12 cellular contexts compared by ENCODE assay signal in genomic region chr14:63134801-63135200, GRCh38.
DNase-seq lines count a peak whose midpoint lies in the region; ATAC-seq and TF ChIP-seq lines count a peak whose summit lies in the region.
"Had no signal": no experiment of that assay in that cellular context is flagged by ENCODE, and none has a peak within 500 bp of the region (broad histone marks: within the 10 kb centered on the region; RNA-seq: fewer than 3 reads in every experiment).

No MANE protein-coding gene starts in this region.

- H3K4me3 Mint-ChIP-seq in mesothelial cell of epicardium = no peak overlapping the region
- no peak overlapping the region for H3K4me3 Mint-ChIP-seq in activated naive CD8-positive, alpha-beta T cell treated with anti-CD3 and anti-CD28 coated beads for 36 hours

- peak; percentile 23 for DNase-seq in GM03348 (ENCODE audit: low spot score)
- DNase-seq in NCI-H1694 (lab: John Stamatoyannopoulos, UW) = peak; percentile 5
- DNase-seq in astrocyte of the cerebellum (ENCODE audit: low read depth) = peak; percentile 4
- no peak for DNase-seq in mesothelial cell of epicardium (ENCODE audit: low spot score in 2 of 2, unreplicated experiment in 2 of 2)
- no peak for DNase-seq in activated naive CD8-positive, alpha-beta T cell treated with anti-CD3 and anti-CD28 coated beads for 36 hours
- no peak for DNase-seq in activated naive CD4-positive, alpha-beta T cell treated with Interleukin-2 at 50 U/mL for 16 hours
- no peak for DNase-seq in AML-193 (lab: John Stamatoyannopoulos, UW)
- DNase-seq: activated CD4-positive, alpha-beta T cell treated with anti-CD3 and anti-CD28 coated beads, Interleukin-2, amount 50 U/mL, for 1 hour; left ventricle myocardium inferior; NCI-H1930; stimulated activated CD4-positive, alpha-beta T cell treated with anti-CD3 and anti-CD28 coated beads, Interleukin-2, amount 100 ng/mL, for 24 hours had no signal

- peaks cover 7% of the 10 kb centered on the region for H3K9me3 Mint-ChIP-seq in mesothelial cell of epicardium
- H3K9me3 Mint-ChIP-seq in activated naive CD8-positive, alpha-beta T cell treated with anti-CD3 and anti-CD28 coated beads for 36 hours = no peaks in the 10 kb centered on the region

- no peak overlapping the region for H3K4me3 ChIP-seq in astrocyte of the cerebellum (ENCODE audit: low read depth, low read length)
- H3K4me3 ChIP-seq: left ventricle myocardium inferior had no signal

- no peak overlapping the region for H3K27ac Mint-ChIP-seq in mesothelial cell of epicardium
- no peak overlapping the region for H3K27ac Mint-ChIP-seq in activated naive CD8-positive, alpha-beta T cell treated with anti-CD3 and anti-CD28 coated beads for 36 hours

- peaks cover 3% of the 10 kb centered on the region for H3K27me3 Mint-ChIP-seq in mesothelial cell of epicardium (ENCODE audit: low read depth)
- H3K27me3 Mint-ChIP-seq in activated naive CD8-positive, alpha-beta T cell treated with anti-CD3 and anti-CD28 coated beads for 36 hours = no peaks in the 10 kb centered on the region

- no peaks in the 10 kb centered on the region for H3K36me3 Mint-ChIP-seq in mesothelial cell of epicardium
- H3K36me3 Mint-ChIP-seq in activated naive CD8-positive, alpha-beta T cell treated with anti-CD3 and anti-CD28 coated beads for 36 hours = no peaks in the 10 kb centered on the region

- TF ChIP-seq CTCF in astrocyte of the cerebellum (IDR thresholded peaks at IDR 0.05; ENCODE audit: low read depth, low read length, missing control alignments) = peak; percentile 55
- peak; percentile 44 for TF ChIP-seq CTCF in mesothelial cell of epicardium (IDR thresholded peaks at IDR 0.05; ENCODE audit: unreplicated experiment)

- H3K4me1 Mint-ChIP-seq in mesothelial cell of epicardium = peaks cover 4% of the 10 kb centered on the region
- H3K4me1 Mint-ChIP-seq in activated naive CD8-positive, alpha-beta T cell treated with anti-CD3 and anti-CD28 coated beads for 36 hours = no peaks in the 10 kb centered on the region

- in situ Hi-C loops in astrocyte of the cerebellum (cut with HindIII; ENCODE audit: low sequenced_read_pairs) = no loop called here

- no peak for ATAC-seq in GM19463 (IDR thresholded peaks at IDR 0.05; ENCODE audit: unreplicated experiment)

Comparison
In these comparisons a context has a peak if more than half of its experiments do, and no peak if none do; other contexts are left out.
1. DNase-seq: peak in GM03348 (single experiment), NCI-H1694 (single experiment) and astrocyte of the cerebellum (single experiment); none in mesothelial cell of epicardium (0 of 2), activated naive CD8-positive, alpha-beta T cell treated with anti-CD3 and anti-CD28 coated beads for 36 hours (single experiment), activated naive CD4-positive, alpha-beta T cell treated with Interleukin-2 at 50 U/mL for 16 hours (single experiment) and AML-193 (0 of 2).